In genomic region chr14:67371247-67372148, GRCh38 we compare ENCODE assay signal across 1 cellular context.
TF ChIP-seq lines count a peak whose summit lies in the region.

No MANE protein-coding gene starts in this region.

TF ChIP-seq in SK-N-SH treated with all-trans-retinoic acid at 6 μM for 48 hours, 23 proteins besides CTCF, POLR2A, EP300 and RAD21 (continued from another document):
- TF ChIP-seq PATZ1 (CRISPR knock-in tag; IDR thresholded peaks at IDR 0.05; ENCODE audit: borderline replicate concordance): no peak
- TF ChIP-seq BACH2 (CRISPR knock-in tag; IDR thresholded peaks at IDR 0.05; ENCODE audit: borderline replicate concordance): no peak
